In the genomic region with DNA sequence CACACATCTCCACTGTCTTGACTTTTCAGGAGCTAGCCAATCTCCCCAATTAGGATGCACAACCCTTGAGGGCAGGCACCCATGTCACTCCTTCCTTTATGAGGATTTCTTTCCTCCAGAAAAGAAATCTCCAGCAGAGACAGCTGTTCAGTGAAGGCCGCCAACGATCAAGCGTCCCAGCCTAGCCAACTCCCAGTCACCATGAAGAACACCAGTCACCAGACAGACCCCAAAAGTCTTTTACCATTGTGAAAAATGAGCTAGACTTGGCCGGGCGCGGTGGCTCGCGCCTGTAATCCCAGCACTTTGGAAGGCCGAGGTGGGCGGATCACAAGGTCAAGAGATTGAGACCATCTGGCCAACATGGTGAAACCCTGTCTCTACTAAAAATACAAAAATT, we compare ENCODE assay signal across 9 cellular contexts. TPM values are rescaled to one million over a fixed set of nuclear protein-coding genes. Genes with fewer than 3 reads are reported as not detected.
"Had no signal": no experiment of that assay in that cellular context is flagged by ENCODE, and none has a peak within 500 bp of the region (broad histone marks: within the 10 kb centered on the region; RNA-seq: fewer than 3 reads in every experiment).

No MANE protein-coding gene starts in this region.

RNA-seq across cellular contexts. Expression of a gene that starts 7.7 kb away (rescaled TPM):
- total RNA-seq: activated B cell treated with CpG ODN at 0.5 μM for 24 hours; activated CD4-positive, alpha-beta memory T cell treated with anti-CD3 and anti-CD28 coated beads, Interleukin-2, amount 10 ng/mL, durations not matched to agents 7 days and 5 days; activated CD4-positive, alpha-beta T cell treated with anti-CD3 and anti-CD28 coated beads, Interleukin-2, amount 10 ng/mL, durations not matched to agents 7 days and 5 days; activated CD8-positive, alpha-beta memory T cell treated with anti-CD3 and anti-CD28 coated beads, Interleukin-2, amount 10 ng/mL, durations not matched to agents 7 days and 5 days; activated CD8-positive, alpha-beta T cell treated with anti-CD3 and anti-CD28 coated beads, Interleukin-2, amount 10 ng/mL, durations not matched to agents 7 days and 5 days; activated naive CD4-positive, alpha-beta T cell treated with anti-CD3 and anti-CD28 coated beads for 36 hours; astrocyte; body of pancreas; cardiac septum had no signal

RNA-seq across cellular contexts. Expression of a gene that starts 17.2 kb away (rescaled TPM):
- total RNA-seq: activated CD4-positive, alpha-beta memory T cell treated with anti-CD3 and anti-CD28 coated beads, Interleukin-2, amount 10 ng/mL, durations not matched to agents 7 days and 5 days; activated CD8-positive, alpha-beta T cell treated with anti-CD3 and anti-CD28 coated beads, Interleukin-2, amount 10 ng/mL, durations not matched to agents 7 days and 5 days had no signal
